In the genomic region with DNA sequence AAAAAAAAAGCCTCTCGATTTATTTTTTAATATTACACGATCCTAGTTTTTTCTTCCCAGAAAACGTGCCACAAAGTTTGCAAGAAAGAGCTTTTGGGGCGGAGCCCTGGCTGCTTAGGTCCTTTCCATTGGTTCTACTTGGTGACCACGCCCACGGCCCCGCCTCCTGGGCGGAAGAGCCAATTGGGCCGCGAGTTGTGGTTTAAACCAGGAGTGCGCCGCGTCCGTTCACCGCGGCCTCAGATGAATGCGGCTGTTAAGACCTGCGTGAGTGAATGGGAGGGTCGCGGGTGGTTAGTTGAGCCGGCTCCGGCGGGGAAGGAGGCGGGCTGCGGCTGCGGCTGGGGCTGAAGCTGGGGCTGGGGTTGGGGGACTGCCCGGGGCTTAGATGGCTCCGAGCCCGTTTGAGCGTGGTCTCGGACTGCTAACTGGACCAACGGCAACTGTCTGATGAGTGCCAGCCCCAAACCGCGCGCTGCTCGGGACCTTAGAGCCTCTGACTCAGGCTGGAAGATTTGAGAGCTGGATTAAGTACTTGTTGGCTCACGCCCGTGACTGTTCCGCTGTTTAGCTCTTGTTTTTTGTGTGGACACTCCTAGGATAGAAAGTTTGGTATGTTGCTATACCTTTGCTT, we compare ENCODE assay signal across 8 cellular contexts. TPM values are rescaled to one million over a fixed set of nuclear protein-coding genes. Genes with fewer than 3 reads are reported as not detected.
DNase-seq lines count a peak whose midpoint lies in the region; ATAC-seq and TF ChIP-seq lines count a peak whose summit lies in the region.

A gene (plus strand): TSS at position 231 of the 634 bp plus-strand sequence. CDS start 458 bp downstream, outside the sequence.

- H3K4me2 ChIP-seq in DOHH2 (ENCODE audit: low read length) (peak within 1 kb of the TSS; percentile 77), GM23248 (ENCODE audit: unreplicated experiment) (peak within 1 kb of the TSS; percentile 99), Karpas-422 (ENCODE audit: low read depth, low read length, poor library complexity, severe bottlenecking) (peak within 1 kb of the TSS; percentile 90), fibroblast of lung (ENCODE audit: extremely low read depth, insufficient read depth, low read length) (peak within 1 kb of the TSS; percentile 79)

- in situ Hi-C loops in GM23248 (cut with MboI): no loop called here

- H3K27ac ChIP-seq in DOHH2 (ENCODE audit: low read depth, low read length) (peak within 1 kb of the TSS; percentile 95), GM23248 (peak within 1 kb of the TSS; percentile 79), Karpas-422 (ENCODE audit: low read length) (peak within 1 kb of the TSS; percentile 99), fibroblast of lung (ENCODE audit: insufficient read depth, low read length) (peak within 1 kb of the TSS; percentile 82)

- H3K4me1 ChIP-seq in DOHH2 (ENCODE audit: control insufficient read depth, low read length) (peaks cover 75% of the 10 kb centered on the region), GM23248 (ENCODE audit: insufficient read depth) (peaks cover 38% of the 10 kb centered on the region), Karpas-422 (ENCODE audit: low read length) (peaks cover 72% of the 10 kb centered on the region), fibroblast of lung (ENCODE audit: control insufficient read depth, extremely low read depth, insufficient read depth, low read length) (peaks cover 10% of the 10 kb centered on the region)

- H3K27me3 Mint-ChIP-seq in natural killer cell (ENCODE audit: low read depth in 2 of 2): no peaks in the 10 kb centered on the region

- peaks cover 61 to 63% of the 10 kb centered on the region in 2 donors for H3K4me1 Mint-ChIP-seq in natural killer cell

- H3K4me3 ChIP-seq in DOHH2 (ENCODE audit: low read length): peak within 1 kb of the TSS; percentile 93
- peak within 1 kb of the TSS; percentile 81 for H3K4me3 ChIP-seq in GM23248
- H3K4me3 ChIP-seq in Karpas-422 (ENCODE audit: low read length): peak within 1 kb of the TSS; percentile 92
- peak within 1 kb of the TSS; percentile 47 to 79 (median 62) for H3K4me3 ChIP-seq in fibroblast of lung (replicated peaks in 1 of 4; ENCODE audit: control extremely low read depth in 1 of 4, insufficient read depth in 1 of 4, low read depth in 3 of 4, low read length in 4 of 4)

- H3K27me3 ChIP-seq in DOHH2 (ENCODE audit: control insufficient read depth, low read length): no peaks in the 10 kb centered on the region
- H3K27me3 ChIP-seq in GM23248 (replicated peaks; ENCODE audit: insufficient read depth): no peaks in the 10 kb centered on the region
- no peaks in the 10 kb centered on the region for H3K27me3 ChIP-seq in Karpas-422 (ENCODE audit: low read length)
- no peaks in the 10 kb centered on the region for H3K27me3 ChIP-seq in fibroblast of lung (ENCODE audit: control insufficient read depth, insufficient read depth, low read length)

- H3K36me3 Mint-ChIP-seq in natural killer cell: no peaks in the 10 kb centered on the region

- WGBS in GM23248 (ENCODE audit: low coverage in 1 of 2, low lambda C conversion rate in 2 of 2, missing lambda C conversion rate in 2 of 2), 2 experiments: 1% methylated on average over 31 to 39 of the region's 39 CpGs

- H3K9ac ChIP-seq in GM23248: peak within 1 kb of the TSS; percentile 85
- H3K9ac ChIP-seq in Karpas-422 (ENCODE audit: low read length): peak within 1 kb of the TSS; percentile 81
- H3K9ac ChIP-seq in fibroblast of lung (ENCODE audit: insufficient read depth, low read length): peak within 1 kb of the TSS; percentile 70

- peak within 1 kb of the TSS; percentile 96 for H3K4me3 Mint-ChIP-seq in natural killer cell

- intact Hi-C loops in natural killer cell (cut with micrococcal nuclease): loop anchor here (1.0 to 5.0 kb wide), 3 partner anchors 46 to 1213 kb away; a partner anchor contains a TSS

- peak; percentile 68 to 85 (median 78) for ATAC-seq in natural killer cell

- peak within 1 kb of the TSS; percentile 93 for H2AFZ ChIP-seq in GM23248
- peak within 1 kb of the TSS; percentile 96; the same call in 1 of the 2 replicates for H2AFZ ChIP-seq in Karpas-422 (ENCODE audit: low read length)
- H2AFZ ChIP-seq in fibroblast of lung (ENCODE audit: low read length): peak within 1 kb of the TSS; percentile 86

- H3K36me3 ChIP-seq in DOHH2 (ENCODE audit: control insufficient read depth, low read length) (peaks cover 55% of the 10 kb centered on the region), GM23248 (ENCODE audit: low read depth) (no peaks in the 10 kb centered on the region), Karpas-422 (ENCODE audit: insufficient read depth, low read length) (peaks cover 40% of the 10 kb centered on the region), fibroblast of lung (ENCODE audit: control insufficient read depth, insufficient read depth, low read length) (no peaks in the 10 kb centered on the region)

- H3K9me2 ChIP-seq in DOHH2 (replicated peaks; ENCODE audit: control insufficient read depth, low read length) (no peaks in the 10 kb centered on the region), GM23248 (ENCODE audit: insufficient read depth) (no peaks in the 10 kb centered on the region), Karpas-422 (replicated peaks; ENCODE audit: insufficient read depth, low read length) (no peaks in the 10 kb centered on the region)

- H3K9me3 Mint-ChIP-seq in natural killer cell: no peaks in the 10 kb centered on the region

- H4K20me1 ChIP-seq in DOHH2 (ENCODE audit: control insufficient read depth, insufficient read depth, low read depth, low read length) (no peaks in the 10 kb centered on the region), GM23248 (ENCODE audit: insufficient read depth) (no peaks in the 10 kb centered on the region), Karpas-422 (ENCODE audit: insufficient read depth, low read depth, low read length) (peaks cover 7% of the 10 kb centered on the region; the same call in 1 of the 2 replicates), fibroblast of lung (ENCODE audit: control insufficient read depth, extremely low read depth, insufficient read depth, low read length) (no peaks in the 10 kb centered on the region)

- TF ChIP-seq CTCF in DOHH2 (IDR thresholded peaks at IDR 0.05; ENCODE audit: low read depth, low read length, poor library complexity, severe bottlenecking): no peak
- no peak for TF ChIP-seq CTCF in fibroblast of lung (conservative IDR thresholded peaks at IDR 0.05 in 1 of 2, IDR thresholded peaks at IDR 0.05 in 1 of 2; ENCODE audit: low read depth in 1 of 2, low read length in 2 of 2)
- TF ChIP-seq CTCF in natural killer cell (IDR thresholded peaks at IDR 0.05): no peak

- DNase-seq in GM23248: peak; percentile 99
- DNase-seq in Karpas-422: peak; percentile 98
- peak; percentile 96 for DNase-seq in RPMI7951 (ENCODE audit: low read depth)
- DNase-seq in activated T-helper 1 cell treated with Interleukin-2 at 50 U/mL for 16 hours (ENCODE audit: low read depth): peak; percentile 85
- DNase-seq in fibroblast of lung (ENCODE audit: low read depth in 2 of 2): peak; percentile 96 to 97
- peak; percentile 92 for DNase-seq in natural killer cell
- DNase-seq in stimulated activated naive CD4-positive, alpha-beta T cell (lab: John Stamatoyannopoulos, UW): peak; percentile 76 to 87 (median 84)

- H3F3A ChIP-seq in DOHH2 (ENCODE audit: control insufficient read depth, insufficient read depth) (peaks cover 37% of the 10 kb centered on the region), GM23248 (ENCODE audit: insufficient read depth) (peaks cover 14% of the 10 kb centered on the region)

- peak within 1 kb of the TSS; percentile 99 for H3K27ac Mint-ChIP-seq in natural killer cell

- H3K9me3 ChIP-seq in DOHH2 (ENCODE audit: control insufficient read depth, insufficient read depth, low read length): no peaks in the 10 kb centered on the region
- H3K9me3 ChIP-seq in GM23248 (ENCODE audit: low read depth): no peaks in the 10 kb centered on the region
- no peaks in the 10 kb centered on the region for H3K9me3 ChIP-seq in Karpas-422 (ENCODE audit: low read length)
- H3K9me3 ChIP-seq in fibroblast of lung (ENCODE audit: control insufficient read depth, insufficient read depth, low read depth, low read length): no peaks in the 10 kb centered on the region

- peaks cover 83% of the 10 kb centered on the region for H3K79me2 ChIP-seq in DOHH2 (ENCODE audit: control insufficient read depth, low read length)
- peaks cover 56% of the 10 kb centered on the region for H3K79me2 ChIP-seq in GM23248 (ENCODE audit: insufficient read depth)
- peaks cover 54% of the 10 kb centered on the region for H3K79me2 ChIP-seq in Karpas-422 (ENCODE audit: low read length)
- H3K79me2 ChIP-seq in fibroblast of lung (ENCODE audit: control insufficient read depth, insufficient read depth, low read length): peaks cover 50% of the 10 kb centered on the region

RNA-seq across cellular contexts. Expression of the gene that starts here (rescaled TPM):
- 22.8 and 49.0 TPM in 2 replicates for total RNA-seq in GM23248 (2014; rRNA removed; shearing (Covaris generic))
- polyA plus RNA-seq in GM23248 (2016; fragmentation: Nextera tagmentation; extraction: Ambion mirVana): 94.9 and 96.0 TPM in 2 replicates
- total RNA-seq in Karpas-422 (2014; rRNA removed; shearing (Covaris generic); ENCODE audit: low replicate concordance): 137 and 234 TPM in 2 replicates
- 1,242 and 1,282 TPM in 2 replicates for total RNA-seq in RPMI7951 (2014; rRNA removed; shearing (Covaris generic))
- 17.5 and 77.5 TPM in 2 replicates for total RNA-seq in fibroblast of lung
- 108 and 363 TPM in 2 replicates for polyA plus RNA-seq in fibroblast of lung
- 41.7 and 143 TPM in 2 replicates for polyA plus RNA-seq in fibroblast of lung (2012)
- polyA minus RNA-seq in fibroblast of lung (ENCODE audit: low replicate concordance): 12.6 and 40.9 TPM in 2 replicates
- total RNA-seq in natural killer cell: 10 to 100 TPM; 11.7 to 14.8 (median 12.1) TPM

Comparison
In these comparisons a context has a peak if more than half of its experiments do, and no peak if none do; other contexts are left out.
1. Peak in every context shown above with its lines: DNase-seq, ATAC-seq, H3K4me3 ChIP-seq and H3K27ac ChIP-seq.